ENCODE assay signal across 14 cellular contexts in genomic region chr9:95341262-95342011, GRCh38. TPM values are rescaled to one million over a fixed set of nuclear protein-coding genes. Genes with fewer than 3 reads are reported as not detected.
DNase-seq lines count a peak whose midpoint lies in the region; ATAC-seq, FAIRE-seq and TF ChIP-seq lines count a peak whose summit lies in the region.
"Had no signal": no experiment of that assay in that cellular context is flagged by ENCODE, and none has a peak within 500 bp of the region (broad histone marks: within the 10 kb centered on the region; RNA-seq: fewer than 3 reads in every experiment).

No MANE protein-coding gene starts in this region.

- POLR2A ChIA-PET in A549 (lab: Yijun Ruan, JAX), result interaction anchor here (0.6 kb wide), 1 partner anchor 187 kb away, joined by 3 read pairs; no protein-coding TSS in a partner anchor

- H3K9me2 ChIP-seq in GM23338 (ENCODE audit: insufficient read depth), result no peaks in the 10 kb centered on the region

- H3K36me3 ChIP-seq in GM23338 (ENCODE audit: insufficient read depth), result no peaks in the 10 kb centered on the region
- H3K36me3 ChIP-seq: ascending aorta, thoracic aorta had no signal

- peak; percentile 74 to 84; a peak in 5 of 6 replicates for ATAC-seq in A549
- ATAC-seq in GM23338, result peak; percentile 86
- ATAC-seq in GM21526 (IDR thresholded peaks at IDR 0.05; ENCODE audit: low FRiP score, unreplicated experiment), result no peak
- ATAC-seq in GM21423 (IDR thresholded peaks at IDR 0.05; ENCODE audit: unreplicated experiment), result no peak
- ATAC-seq: natural killer cell had no signal

- no peaks in the 10 kb centered on the region for H3K79me2 ChIP-seq in GM23338 (replicated peaks; ENCODE audit: insufficient read depth)

- H3K9me3 Mint-ChIP-seq in GM23338, result peaks cover 17% of the 10 kb centered on the region; the same call in 2 of the 3 replicates
- H3K9me3 Mint-ChIP-seq: CD4-positive, alpha-beta memory T cell; natural killer cell had no signal

- no peaks in the 10 kb centered on the region for H4K20me1 ChIP-seq in GM23338 (replicated peaks; ENCODE audit: insufficient read depth)

- H3K4me2 ChIP-seq in A549 (no peak overlapping the region), GM23338 (no peak overlapping the region)

- no peak for TF ChIP-seq EP300 in A549 (IDR thresholded peaks at IDR 0.05)

- peak; percentile 37 to 44; a peak in 4 of 5 replicates for TF ChIP-seq RAD21 in A549 (conservative IDR thresholded peaks at IDR 0.05 in 1 of 2, IDR thresholded peaks at IDR 0.05 in 1 of 2)

- no peak overlapping the region for H3K4me3 Mint-ChIP-seq in GM23338
- H3K4me3 Mint-ChIP-seq: CD4-positive, alpha-beta memory T cell; natural killer cell had no signal

- no peak overlapping the region for H3K27ac ChIP-seq in A549
- no peak overlapping the region for H3K27ac ChIP-seq in GM23338 (ENCODE audit: low read depth)
- H3K27ac ChIP-seq: ascending aorta, thoracic aorta had no signal

- DNase-seq in A549 (ENCODE audit: low read depth in 1 of 2, low spot score in 1 of 2), result peak in 1 of 2 experiments; percentile 38
- DNase-seq in GM23338 (ENCODE audit: low spot score), result peak; percentile 43
- peak; percentile 17 for DNase-seq in globus pallidus (ENCODE audit: low spot score)
- no peak for DNase-seq in CD1c-positive myeloid dendritic cell (ENCODE audit: extremely low spot score)
- no peak for DNase-seq in HK-2 (ENCODE audit: unreplicated experiment)
- DNase-seq: CD4-positive, alpha-beta memory T cell; glutamatergic neuron; natural killer cell; NCI-H1092 had no signal

- H3K4me3 ChIP-seq in A549, result no peak overlapping the region
- H3K4me3 ChIP-seq in GM23338, result no peak overlapping the region
- H3K4me3 ChIP-seq in WI38 (ENCODE audit: low read depth, low read length), result no peak overlapping the region
- H3K4me3 ChIP-seq: ascending aorta, thoracic aorta had no signal

- no peaks in the 10 kb centered on the region for H3F3A ChIP-seq in GM23338 (replicated peaks; ENCODE audit: low read depth)

- peaks cover 7% of the 10 kb centered on the region; the same call in 2 of the 3 replicates for H3K36me3 Mint-ChIP-seq in GM23338 (ENCODE audit: low read depth)
- H3K36me3 Mint-ChIP-seq: CD4-positive, alpha-beta memory T cell; natural killer cell had no signal

- no peak overlapping the region for H3K27ac Mint-ChIP-seq in GM23338
- H3K27ac Mint-ChIP-seq: CD4-positive, alpha-beta memory T cell; natural killer cell had no signal

- H3K9me3 ChIP-seq in A549, result no peaks in the 10 kb centered on the region
- H3K9me3 ChIP-seq: ascending aorta, thoracic aorta had no signal

- no peak overlapping the region for H2AFZ ChIP-seq in GM23338

- H3K27me3 Mint-ChIP-seq in GM23338 (ENCODE audit: insufficient read depth, low read depth, poor library complexity), result peaks cover 2% of the 10 kb centered on the region

- TF ChIP-seq CTCF in A549 (IDR thresholded peaks at IDR 0.05) (peak; percentile 24; the same call in 2 of the 3 replicates), GM23338 (conservative IDR thresholded peaks at IDR 0.05; ENCODE audit: low read depth in 2 of 2) (peak; percentile 33 to 64; a peak in 3 of 4 replicates), WI38 (IDR thresholded peaks at IDR 0.05; ENCODE audit: low read depth, low read length) (peak; percentile 33; the same call in 1 of the 2 replicates)

- TF ChIP-seq POLR2A in A549 (IDR thresholded peaks at IDR 0.05; ENCODE audit: low read length), result no peak

- CTCF ChIA-PET in A549 (lab: Yijun Ruan, JAX), result interaction anchor here (0.7 to 2.0 kb wide), 8 partner anchors 9 to 232 kb away, joined by 3 to 10 read pairs (median 4); no protein-coding TSS in a partner anchor

- H3K4me1 ChIP-seq in A549, result no peaks in the 10 kb centered on the region
- H3K4me1 ChIP-seq in GM23338 (ENCODE audit: insufficient read depth), result no peaks in the 10 kb centered on the region
- H3K4me1 ChIP-seq: ascending aorta had no signal

- no peaks in the 10 kb centered on the region for H3K4me1 Mint-ChIP-seq in GM23338

- no peak for FAIRE-seq in A549 (lab: Jason Lieb, UNC)

- no peaks in the 10 kb centered on the region for H3K27me3 ChIP-seq in GM23338 (ENCODE audit: insufficient read depth)
- H3K27me3 ChIP-seq: ascending aorta had no signal

- 64% methylated on average over 5 of the region's 5 CpGs for WGBS in A549 (ENCODE audit: missing lambda C conversion rate)

TF ChIP-seq in A549, 52 proteins besides CTCF, POLR2A, EP300 and RAD21:
- TF ChIP-seq CBX8 (IDR thresholded peaks at IDR 0.05), result no peak
- no peak for TF ChIP-seq ZSCAN20 (CRISPR knock-in tag; IDR thresholded peaks at IDR 0.05)
- TF ChIP-seq HEYL (CRISPR knock-in tag; IDR thresholded peaks at IDR 0.05), result no peak
- no peak for TF ChIP-seq MAX (IDR thresholded peaks at IDR 0.05)
- no peak for TF ChIP-seq RARB (CRISPR knock-in tag; IDR thresholded peaks at IDR 0.05)
- TF ChIP-seq EHF (CRISPR knock-in tag; IDR thresholded peaks at IDR 0.05), result no peak
- TF ChIP-seq KDM1A (IDR thresholded peaks at IDR 0.05; ENCODE audit: low read depth), result no peak
- no peak for TF ChIP-seq SREBF2 (IDR thresholded peaks at IDR 0.05)
- TF ChIP-seq KDM5A (IDR thresholded peaks at IDR 0.05), result no peak
- no peak for TF ChIP-seq HOXA7 (CRISPR knock-in tag; IDR thresholded peaks at IDR 0.05)
- TF ChIP-seq MAFK (IDR thresholded peaks at IDR 0.05; ENCODE audit: partially characterized antibody), result no peak

TF ChIP-seq in GM23338, 12 proteins besides CTCF, POLR2A, EP300 and RAD21 (continues in another document):
- TF ChIP-seq EZH2 (IDR thresholded peaks at IDR 0.05; ENCODE audit: low read depth, unreplicated experiment) (no peak), ZNF114 (CRISPR knock-in tag; IDR thresholded peaks at IDR 0.05) (no peak), CREB1 (CRISPR knock-in tag; IDR thresholded peaks at IDR 0.05; ENCODE audit: low read depth) (no peak), REST (IDR thresholded peaks at IDR 0.05; ENCODE audit: unreplicated experiment) (no peak), NANOG (IDR thresholded peaks at IDR 0.05; ENCODE audit: borderline replicate concordance) (no peak), JUNB (IDR thresholded peaks at IDR 0.05; ENCODE audit: unreplicated experiment) (no peak), ZNF331 (CRISPR knock-in tag; IDR thresholded peaks at IDR 0.05; ENCODE audit: low read depth) (no peak), EZH2phosphoT487 (IDR thresholded peaks at IDR 0.05; ENCODE audit: unreplicated experiment) (no peak), STAT1 (IDR thresholded peaks at IDR 0.05; ENCODE audit: unreplicated experiment) (no peak), POLR2AphosphoS5 (IDR thresholded peaks at IDR 0.05; ENCODE audit: low read depth) (no peak)

RNA-seq across cellular contexts. Expression of gene FANCC, which starts 23.9 kb away (rescaled TPM):
- polyA plus RNA-seq in A549 (2011; rRNA removed), result 24.9 and 26.5 TPM in 2 replicates
- 8.1 and 10.7 TPM in 2 replicates for polyA plus RNA-seq in A549 (2012; cell fraction: cytosol; rRNA removed)
- polyA plus RNA-seq in A549 (2012; cell fraction: nucleus; rRNA removed), result 10.5 and 14.0 TPM in 2 replicates
- 12.1 to 14.1 TPM (median 13.5 TPM) in 3 replicates for polyA plus RNA-seq in A549 (2017; fragmentation: RNase III; extraction: RNeasy Plus Mini Kit Qiagen cat#74134 plus additional on column Dnase treatment)
- 19.5 and 23.0 TPM in 2 replicates for polyA minus RNA-seq in A549 (2011; rRNA and poly(A)+ RNA removed)
- total RNA-seq in GM23338 (2014; rRNA removed; shearing (Covaris generic)), result 12.9 and 18.1 TPM in 2 replicates
- 7.1 and 7.8 TPM in 2 replicates for polyA plus RNA-seq in GM23338 (2016; fragmentation: Nextera tagmentation; extraction: Ambion mirVana)

Comparison
In these comparisons a context has a peak if more than half of its experiments do, and no peak if none do; other contexts are left out.
1. ATAC-seq: peak in A549 (2 of 2) and GM23338 (single experiment); none in GM21526 (single experiment) and GM21423 (single experiment).
2. DNase-seq: peak in GM23338 (single experiment) and globus pallidus (single experiment); none in CD1c-positive myeloid dendritic cell (single experiment) and HK-2 (single experiment).
3. Peak in every context shown above with its lines, with median percentiles within 50 percentile points of each other: CTCF ChIP-seq.